ENCODE assay signal across 18 cellular contexts in genomic region chr3:49460188-49460885, GRCh38. TPM values are rescaled to one million over a fixed set of nuclear protein-coding genes. Genes with fewer than 3 reads are reported as not detected.
DNase-seq lines count a peak whose midpoint lies in the region; ATAC-seq and TF ChIP-seq lines count a peak whose summit lies in the region.
"Had no signal": no experiment of that assay in that cellular context is flagged by ENCODE, and none has a peak within 500 bp of the region (broad histone marks: within the 10 kb centered on the region; RNA-seq: fewer than 3 reads in every experiment).

No MANE protein-coding gene starts in this region.

- no peak for TF ChIP-seq CTCF in VCaP (conservative IDR thresholded peaks at IDR 0.05)
- no peak for TF ChIP-seq CTCF in smooth muscle cell (IDR thresholded peaks at IDR 0.05; ENCODE audit: borderline replicate concordance, insufficient read depth, poor library complexity, severe bottlenecking)

- DNase-seq in smooth muscle cell (lab: John Stamatoyannopoulos, UW; ENCODE audit: unreplicated experiment) (no peak), NCI-H2029 (lab: John Stamatoyannopoulos, UW) (no peak)
- no peak for DNase-seq in effector memory CD4-positive, alpha-beta T cell
- DNase-seq: activated CD4-positive, alpha-beta T cell treated with anti-CD3 and anti-CD28 coated beads for 4 hours; CD4-positive, alpha-beta memory T cell; HCEC 1CT; MV-4-11; natural killer cell; NCI-H1694 treated with DMSO at 0.1 percent for 48 hours; SHP77 treated with DMSO at 0.1 percent for 48 hours; stimulated activated CD4-positive, alpha-beta T cell treated with anti-CD3 and anti-CD28 coated beads, Interleukin-2, amount 100 ng/mL, for 24 hours; stimulated activated naive B cell treated with anti-CD40 and anti-IgM and Interleukin-4, amounts not matched to agents 10 μg/mL and 1 μg/mL and 100 μg/mL, for 72 hours; T-cell had no signal

- H3F3A ChIP-seq in smooth muscle cell (ENCODE audit: low read depth), result peaks cover 16% of the 10 kb centered on the region

- H3K36me3 ChIP-seq in HUES48 (ENCODE audit: control insufficient read depth, insufficient read depth, low read length), result no peaks in the 10 kb centered on the region
- no peaks in the 10 kb centered on the region for H3K36me3 ChIP-seq in mesodermal cell (ENCODE audit: control insufficient read depth, insufficient read depth, low read length)
- no peaks in the 10 kb centered on the region for H3K36me3 ChIP-seq in smooth muscle cell (ENCODE audit: low read depth)
- H3K36me3 ChIP-seq in effector memory CD4-positive, alpha-beta T cell (ENCODE audit: control insufficient read depth, insufficient read depth, low read length), result no peaks in the 10 kb centered on the region

- H3K4me3 ChIP-seq in HUES48 (ENCODE audit: low read depth, low read length), result no peak overlapping the region
- H3K4me3 ChIP-seq in mesodermal cell (ENCODE audit: extremely low read depth, insufficient read depth, low read length, poor library complexity, severe bottlenecking), result no peak overlapping the region
- no peak overlapping the region for H3K4me3 ChIP-seq in smooth muscle cell
- H3K4me3 ChIP-seq in effector memory CD4-positive, alpha-beta T cell (ENCODE audit: insufficient read depth, low read depth, low read length, poor library complexity, severe bottlenecking), result no peak overlapping the region

- H3K27ac ChIP-seq in HUES48 (ENCODE audit: low read depth, low read length) (peak overlapping the region; percentile 94), VCaP (peak overlapping the region; percentile 86), mesodermal cell (ENCODE audit: low read depth, low read length, severe bottlenecking) (peak overlapping the region; percentile 91), smooth muscle cell (ENCODE audit: low read depth) (peak overlapping the region; percentile 99)
- H3K27ac ChIP-seq in effector memory CD4-positive, alpha-beta T cell (ENCODE audit: insufficient read depth, low read length, poor library complexity, severe bottlenecking), result no peak overlapping the region

- H2AFZ ChIP-seq in smooth muscle cell (ENCODE audit: low read depth), result no peak overlapping the region

- H3K9ac ChIP-seq in HUES48 (ENCODE audit: low read depth, low read length) (no peak overlapping the region), smooth muscle cell (ENCODE audit: low read depth) (no peak overlapping the region)

- WGBS in mesodermal cell (ENCODE audit: insufficient coverage in 2 of 2), 2 experiments, result 93 to 100% methylated on average over 2 of the region's 2 CpGs
- 90% methylated on average over 2 of the region's 2 CpGs for WGBS in smooth muscle cell (ENCODE audit: low lambda C conversion rate)

- ATAC-seq in GM21529 (IDR thresholded peaks at IDR 0.05; ENCODE audit: unreplicated experiment), result no peak
- ATAC-seq: activated naive CD4-positive, alpha-beta T cell treated with anti-CD3 and anti-CD28 coated beads, Interleukin-2, amount 50 U/mL, for 72 hours; natural killer cell; stimulated activated naive B cell treated with anti-CD40 and anti-IgM and Interleukin-4, amounts not matched to agents 10 μg/mL and 1 μg/mL and 100 μg/mL, for 72 hours; T-cell had no signal

- no peaks in the 10 kb centered on the region for H3K27me3 ChIP-seq in HUES48 (ENCODE audit: control insufficient read depth, insufficient read depth, low read length)
- no peaks in the 10 kb centered on the region for H3K27me3 ChIP-seq in smooth muscle cell (ENCODE audit: low read depth)
- no peaks in the 10 kb centered on the region for H3K27me3 ChIP-seq in effector memory CD4-positive, alpha-beta T cell (replicated peaks; ENCODE audit: control insufficient read depth, insufficient read depth, low read length, poor library complexity, severe bottlenecking)

- H3K4me1 ChIP-seq in HUES48 (ENCODE audit: control insufficient read depth, insufficient read depth, low read length), result peaks cover 37% of the 10 kb centered on the region
- H3K4me1 ChIP-seq in mesodermal cell (ENCODE audit: control insufficient read depth, insufficient read depth, low read length, poor library complexity, severe bottlenecking), result peaks cover 53% of the 10 kb centered on the region
- peaks cover 18% of the 10 kb centered on the region for H3K4me1 ChIP-seq in smooth muscle cell (ENCODE audit: low read depth)
- H3K4me1 ChIP-seq in effector memory CD4-positive, alpha-beta T cell (ENCODE audit: control insufficient read depth, insufficient read depth, low read length, poor library complexity, severe bottlenecking), result no peaks in the 10 kb centered on the region

- no peak overlapping the region for H3K4me2 ChIP-seq in smooth muscle cell

- no peaks in the 10 kb centered on the region for H4K20me1 ChIP-seq in smooth muscle cell (ENCODE audit: low read depth)

- H3K79me2 ChIP-seq in smooth muscle cell (ENCODE audit: low read depth), result no peaks in the 10 kb centered on the region

- H3K9me3 ChIP-seq in HUES48 (ENCODE audit: control insufficient read depth, insufficient read depth, low read length), result no peaks in the 10 kb centered on the region
- no peaks in the 10 kb centered on the region for H3K9me3 ChIP-seq in mesodermal cell (ENCODE audit: control insufficient read depth, low read length)
- no peaks in the 10 kb centered on the region for H3K9me3 ChIP-seq in smooth muscle cell (replicated peaks; ENCODE audit: low read depth)
- no peaks in the 10 kb centered on the region for H3K9me3 ChIP-seq in effector memory CD4-positive, alpha-beta T cell (ENCODE audit: control insufficient read depth, low read length)

RNA-seq across cellular contexts. Expression of gene DAG1, which starts 9.7 kb away (rescaled TPM):
- polyA plus RNA-seq in mesodermal cell (2013, experiment 1 of 2), result 47.8 TPM
- polyA plus RNA-seq in mesodermal cell (2013, experiment 2 of 2), result 43.1 TPM
- 61.6 and 65.2 TPM in 2 replicates for total RNA-seq in smooth muscle cell
- 32.1 and 53.0 TPM in 2 replicates for polyA plus RNA-seq in smooth muscle cell

RNA-seq across cellular contexts. Expression of gene NICN1, which starts 31.2 kb away (rescaled TPM):
- polyA plus RNA-seq in mesodermal cell (2013, experiment 1 of 2), result 18.2 TPM
- 23.0 TPM for polyA plus RNA-seq in mesodermal cell (2013, experiment 2 of 2)
- total RNA-seq in smooth muscle cell, result 3.9 TPM in 2 replicates
- 4.5 and 4.6 TPM in 2 replicates for polyA plus RNA-seq in smooth muscle cell

RNA-seq across cellular contexts. Expression of gene AMT, which starts 38.1 kb away (rescaled TPM):
- 15.9 TPM for polyA plus RNA-seq in mesodermal cell (2013, experiment 1 of 2)
- 18.6 TPM for polyA plus RNA-seq in mesodermal cell (2013, experiment 2 of 2)
- total RNA-seq in smooth muscle cell, result 10.9 and 16.1 TPM in 2 replicates
- 19.3 and 21.6 TPM in 2 replicates for polyA plus RNA-seq in smooth muscle cell

RNA-seq across cellular contexts. Expression of gene TCTA, which starts 48.1 kb away (rescaled TPM):
- polyA plus RNA-seq in mesodermal cell (2013, experiment 1 of 2), result 8.6 TPM
- 9.0 TPM for polyA plus RNA-seq in mesodermal cell (2013, experiment 2 of 2)
- total RNA-seq in smooth muscle cell, result 4.3 and 11.0 TPM in 2 replicates
- polyA plus RNA-seq in smooth muscle cell, result 12.8 and 13.6 TPM in 2 replicates

RNA-seq across cellular contexts. Expression of gene RHOA, which starts 48.6 kb away (rescaled TPM):
- 591 TPM for polyA plus RNA-seq in mesodermal cell (2013, experiment 1 of 2)
- polyA plus RNA-seq in mesodermal cell (2013, experiment 2 of 2), result 531 TPM
- total RNA-seq in smooth muscle cell, result 530 and 556 TPM in 2 replicates
- polyA plus RNA-seq in smooth muscle cell, result 440 and 447 TPM in 2 replicates
